16 cellular contexts compared by ENCODE assay signal in the genomic region with DNA sequence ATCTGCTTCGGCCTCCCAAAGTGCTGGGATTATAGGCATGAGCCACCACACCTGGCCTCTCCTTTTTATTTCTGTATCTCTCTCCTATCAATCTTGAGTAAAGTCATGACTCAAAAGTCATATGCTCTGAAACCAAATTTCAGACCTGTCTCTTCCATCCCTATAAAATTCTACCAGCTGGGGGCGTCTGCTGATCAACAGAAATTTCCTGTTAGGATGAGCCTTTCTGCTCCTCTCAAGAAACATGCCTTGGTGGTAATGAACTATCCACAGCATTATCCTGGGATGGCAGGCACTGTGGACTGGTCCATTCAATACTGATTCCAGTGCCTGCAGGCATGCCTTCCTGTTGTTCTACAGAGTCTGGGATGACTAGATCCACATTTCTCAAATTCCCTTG.
A peak's percentile ranks its signal among the peaks of the same experiment; 100 is the strongest.
DNase-seq lines count a peak whose midpoint lies in the region; ATAC-seq and TF ChIP-seq lines count a peak whose summit lies in the region.
"Had no signal": no experiment of that assay in that cellular context is flagged by ENCODE, and none has a peak within 500 bp of the region (broad histone marks: within the 10 kb centered on the region; RNA-seq: fewer than 3 reads in every experiment).

No MANE protein-coding gene starts in this region.

- H3K9ac ChIP-seq in OCI-LY1 (ENCODE audit: low read length) = no peak overlapping the region
- H3K9ac ChIP-seq: GM23248 had no signal

- H3K36me3 ChIP-seq in H7 (replicated peaks; ENCODE audit: control insufficient read depth, insufficient read depth, low read length) = no peaks in the 10 kb centered on the region
- no peaks in the 10 kb centered on the region for H3K36me3 ChIP-seq in OCI-LY1 (ENCODE audit: insufficient read depth, low read length)
- H3K36me3 ChIP-seq: adrenal gland had no signal

- peak; percentile 23; the same call in 1 of the 2 replicates for TF ChIP-seq CTCF in OCI-LY1 (IDR thresholded peaks at IDR 0.05; ENCODE audit: low read length)

- H3K27me3 ChIP-seq in H7 (ENCODE audit: control insufficient read depth, insufficient read depth, low read length) (no peaks in the 10 kb centered on the region), OCI-LY1 (ENCODE audit: insufficient read depth, low read length) (no peaks in the 10 kb centered on the region)
- H3K27me3 ChIP-seq: adrenal gland had no signal

- H3K4me3 ChIP-seq in H7 (ENCODE audit: insufficient read depth, low read depth, low read length) (no peak overlapping the region), OCI-LY1 (ENCODE audit: low read depth, low read length, poor library complexity, severe bottlenecking) (no peak overlapping the region)
- H3K4me3 ChIP-seq: adrenal gland, coronary artery, GM23248 had no signal

- H3K9me3 ChIP-seq in OCI-LY1 (ENCODE audit: low read length) = no peaks in the 10 kb centered on the region
- H3K9me3 ChIP-seq: adrenal gland had no signal

- ATAC-seq in HG02763 (IDR thresholded peaks at IDR 0.05; ENCODE audit: unreplicated experiment) (no peak), GM18511 (IDR thresholded peaks at IDR 0.05; ENCODE audit: unreplicated experiment) (no peak)
- ATAC-seq: left colon, right cardiac atrium had no signal

- no peaks in the 10 kb centered on the region for H4K20me1 ChIP-seq in OCI-LY1 (ENCODE audit: insufficient read depth, low read length)

- H3K27ac ChIP-seq in OCI-LY1 (ENCODE audit: low read depth, low read length, poor library complexity, severe bottlenecking) = no peak overlapping the region
- H3K27ac ChIP-seq: adrenal gland, coronary artery, GM23248 had no signal

- no peaks in the 10 kb centered on the region for H3K4me1 ChIP-seq in OCI-LY1 (ENCODE audit: insufficient read depth, low read length, severe bottlenecking)
- H3K4me1 ChIP-seq: adrenal gland had no signal

- H3F3A ChIP-seq in OCI-LY1 (ENCODE audit: insufficient read depth, low read length) = no peaks in the 10 kb centered on the region

- no peak overlapping the region for H3K4me2 ChIP-seq in OCI-LY1 (ENCODE audit: low read length)

- no peaks in the 10 kb centered on the region for H3K79me2 ChIP-seq in OCI-LY1 (ENCODE audit: insufficient read depth, low read length)

- peak; percentile 25 for DNase-seq in D341Med (ENCODE audit: low spot score)
- DNase-seq in H7 = peak; percentile 26
- peak; percentile 52 for DNase-seq in iPS-NIHi7 (ENCODE audit: extremely low spot score)
- no peak for DNase-seq in GF-D8 (lab: John Stamatoyannopoulos, UW)
- DNase-seq: activated B cell treated with CpG ODN at 0.5 μM for 24 hours; activated T-cell treated with anti-CD3 and anti-CD28 coated beads for 4 hours; adrenal gland; CD4-positive, alpha-beta T cell; GM23248; left colon; naive B cell; right cardiac atrium had no signal

- no peak overlapping the region for H2AFZ ChIP-seq in OCI-LY1 (ENCODE audit: low read length)
- H2AFZ ChIP-seq: GM23248 had no signal

- H3K9me2 ChIP-seq in OCI-LY1 (ENCODE audit: low read depth, low read length) = no peaks in the 10 kb centered on the region
